Comparison of ENCODE assay signal across 17 cellular contexts in the genomic region with DNA sequence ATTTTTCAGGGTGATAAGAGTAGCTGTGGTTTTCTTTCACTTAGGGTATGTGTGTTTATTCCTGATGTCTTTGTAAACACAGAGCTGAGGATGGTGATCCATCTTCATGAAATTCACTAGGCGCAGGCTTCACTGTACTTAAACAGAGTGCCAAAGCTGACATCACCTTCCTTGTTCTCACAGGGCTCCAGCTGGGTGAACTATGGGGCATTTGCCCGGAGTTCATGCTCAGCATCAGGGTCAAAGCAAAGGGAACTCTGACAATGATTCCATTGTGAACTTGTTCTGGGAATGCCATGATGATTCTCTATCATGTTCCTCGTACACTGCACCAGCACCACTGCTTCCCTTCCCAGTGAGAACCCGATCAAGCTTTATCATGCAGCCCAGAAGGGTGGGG.
A peak's percentile ranks its signal among the peaks of the same experiment; 100 is the strongest.
DNase-seq lines count a peak whose midpoint lies in the region; ATAC-seq lines count a peak whose summit lies in the region.
"Had no signal": no experiment of that assay in that cellular context is flagged by ENCODE, and none has a peak within 500 bp of the region (broad histone marks: within the 10 kb centered on the region; RNA-seq: fewer than 3 reads in every experiment).

No MANE protein-coding gene starts in this region.

- H3K27me3 Mint-ChIP-seq in stimulated activated naive CD8-positive, alpha-beta T cell treated with anti-CD3 and anti-CD28 coated beads, Interleukin-15, amount 100 ng/mL, for 72 hours, result no peaks in the 10 kb centered on the region
- no peaks in the 10 kb centered on the region for H3K27me3 Mint-ChIP-seq in activated naive CD8-positive, alpha-beta T cell treated with anti-CD3 and anti-CD28 coated beads for 36 hours

- H3K4me3 Mint-ChIP-seq in stimulated activated naive CD8-positive, alpha-beta T cell treated with anti-CD3 and anti-CD28 coated beads, Interleukin-15, amount 100 ng/mL, for 72 hours, result no peak overlapping the region
- no peak overlapping the region for H3K4me3 Mint-ChIP-seq in activated naive CD8-positive, alpha-beta T cell treated with anti-CD3 and anti-CD28 coated beads for 36 hours
- H3K4me3 Mint-ChIP-seq: activated CD4-positive, alpha-beta memory T cell treated with anti-CD3 and anti-CD28 coated beads for 36 hours; GM23338 had no signal

- H3K9me3 ChIP-seq in endocrine pancreas (ENCODE audit: control insufficient read depth, low read length), result peaks cover 2% of the 10 kb centered on the region
- H3K9me3 ChIP-seq: Caco-2 had no signal

- no peaks in the 10 kb centered on the region for H3K36me3 Mint-ChIP-seq in activated naive CD8-positive, alpha-beta T cell treated with anti-CD3 and anti-CD28 coated beads for 36 hours
- H3K36me3 Mint-ChIP-seq: activated CD4-positive, alpha-beta memory T cell treated with anti-CD3 and anti-CD28 coated beads for 36 hours had no signal

- DNase-seq in left ventricle myocardium superior (no peak), cardiac septum (ENCODE audit: low spot score) (no peak), mucosa of gallbladder (ENCODE audit: low spot score) (peak; percentile 32)
- no peak for DNase-seq in stimulated activated naive CD8-positive, alpha-beta T cell treated with anti-CD3 and anti-CD28 coated beads, Interleukin-15, amount 100 ng/mL, for 72 hours
- DNase-seq in activated naive CD8-positive, alpha-beta T cell treated with anti-CD3 and anti-CD28 coated beads for 36 hours, result no peak
- DNase-seq: ACHN; activated CD4-positive, alpha-beta memory T cell treated with anti-CD3 and anti-CD28 coated beads for 36 hours; activated effector memory CD4-positive, alpha-beta T cell treated with Interleukin-2 at 50 U/mL for 16 hours; Caco-2; GDM1; KBM-7; NCI-H1417 treated with DMSO at 0.1 percent for 48 hours; NCI-H524 treated with DMSO at 0.1 percent for 48 hours had no signal

- no peaks in the 10 kb centered on the region for H3K27me3 ChIP-seq in endocrine pancreas (ENCODE audit: control insufficient read depth, insufficient read depth, low read length)

- no peak overlapping the region for H3K27ac Mint-ChIP-seq in stimulated activated naive CD8-positive, alpha-beta T cell treated with anti-CD3 and anti-CD28 coated beads, Interleukin-15, amount 100 ng/mL, for 72 hours
- H3K27ac Mint-ChIP-seq in activated naive CD8-positive, alpha-beta T cell treated with anti-CD3 and anti-CD28 coated beads for 36 hours, result no peak overlapping the region
- H3K27ac Mint-ChIP-seq: activated CD4-positive, alpha-beta memory T cell treated with anti-CD3 and anti-CD28 coated beads for 36 hours; GM23338 had no signal

- peaks cover 0 to 8% of the 10 kb centered on the region in 2 donors for H3K9me3 Mint-ChIP-seq in stimulated activated naive CD8-positive, alpha-beta T cell treated with anti-CD3 and anti-CD28 coated beads, Interleukin-15, amount 100 ng/mL, for 72 hours
- no peaks in the 10 kb centered on the region for H3K9me3 Mint-ChIP-seq in activated naive CD8-positive, alpha-beta T cell treated with anti-CD3 and anti-CD28 coated beads for 36 hours
- H3K9me3 Mint-ChIP-seq: activated CD4-positive, alpha-beta memory T cell treated with anti-CD3 and anti-CD28 coated beads for 36 hours had no signal

- intact Hi-C loops in left ventricle myocardium superior (cut with micrococcal nuclease), result no loop called here
- intact Hi-C loops in cardiac septum (cut with DNase I), result no loop called here

- peak overlapping the region; percentile 16 for H3K4me3 ChIP-seq in endocrine pancreas (ENCODE audit: control insufficient read depth, insufficient read depth, low read length)
- H3K4me3 ChIP-seq: GM23338 had no signal

- ATAC-seq in left ventricle myocardium superior (peak; percentile 48), GM19463 (IDR thresholded peaks at IDR 0.05; ENCODE audit: unreplicated experiment) (no peak), GM21825 (IDR thresholded peaks at IDR 0.05; ENCODE audit: unreplicated experiment) (no peak)
- no peak for ATAC-seq in stimulated activated naive CD8-positive, alpha-beta T cell treated with anti-CD3 and anti-CD28 coated beads, Interleukin-15, amount 100 ng/mL, for 72 hours
- ATAC-seq: GM23338 had no signal

- H3K4me1 ChIP-seq in endocrine pancreas (ENCODE audit: control insufficient read depth, insufficient read depth, low read length), result peaks cover 13% of the 10 kb centered on the region

- no peaks in the 10 kb centered on the region for H3K4me1 Mint-ChIP-seq in stimulated activated naive CD8-positive, alpha-beta T cell treated with anti-CD3 and anti-CD28 coated beads, Interleukin-15, amount 100 ng/mL, for 72 hours
- no peaks in the 10 kb centered on the region for H3K4me1 Mint-ChIP-seq in activated naive CD8-positive, alpha-beta T cell treated with anti-CD3 and anti-CD28 coated beads for 36 hours

- no peaks in the 10 kb centered on the region for H3K36me3 ChIP-seq in endocrine pancreas (ENCODE audit: control insufficient read depth, insufficient read depth, low read length)

- no peak overlapping the region for H3K9ac ChIP-seq in endocrine pancreas (ENCODE audit: control insufficient read depth, insufficient read depth, low read length)
